ENCODE assay signal across 1 cellular context in the genomic region with DNA sequence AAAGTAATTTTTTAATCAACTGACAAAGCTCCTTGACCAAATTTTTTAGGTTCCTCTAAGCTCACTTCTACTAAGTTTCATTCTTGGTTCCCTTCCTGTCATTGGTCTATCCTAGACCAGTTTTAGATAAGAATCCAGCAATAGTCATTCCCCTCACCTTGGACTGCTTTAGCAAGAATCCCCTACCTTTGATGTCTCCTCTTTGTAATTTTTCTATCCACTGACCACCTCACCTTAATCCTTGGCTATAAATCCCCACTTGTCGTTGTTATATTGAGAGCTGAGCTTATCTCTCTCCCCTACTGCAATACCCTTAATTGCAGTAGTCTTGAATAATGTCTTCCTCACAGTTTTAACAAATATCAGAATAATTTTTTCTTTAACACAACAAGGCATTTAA.
TF ChIP-seq lines count a peak whose summit lies in the region.

No MANE protein-coding gene starts in this region.

TF ChIP-seq in K562, 482 proteins besides CTCF, POLR2A, EP300 and RAD21 (continued from another document):
- TF ChIP-seq, protein P1, sequence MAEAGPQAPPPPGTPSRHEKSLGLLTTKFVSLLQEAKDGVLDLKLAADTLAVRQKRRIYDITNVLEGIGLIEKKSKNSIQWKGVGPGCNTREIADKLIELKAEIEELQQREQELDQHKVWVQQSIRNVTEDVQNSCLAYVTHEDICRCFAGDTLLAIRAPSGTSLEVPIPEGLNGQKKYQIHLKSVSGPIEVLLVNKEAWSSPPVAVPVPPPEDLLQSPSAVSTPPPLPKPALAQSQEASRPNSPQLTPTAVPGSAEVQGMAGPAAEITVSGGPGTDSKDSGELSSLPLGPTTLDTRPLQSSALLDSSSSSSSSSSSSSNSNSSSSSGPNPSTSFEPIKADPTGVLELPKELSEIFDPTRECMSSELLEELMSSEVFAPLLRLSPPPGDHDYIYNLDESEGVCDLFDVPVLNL (CRISPR knock-in tag; IDR thresholded peaks at IDR 0.05; ENCODE audit: low read depth), result no peak
- TF ChIP-seq DACH1 (IDR thresholded peaks at IDR 0.05; ENCODE audit: partially characterized antibody) (no peak), CAMTA2 (CRISPR knock-in tag; conservative IDR thresholded peaks at IDR 0.05) (no peak), NFE2 (IDR thresholded peaks at IDR 0.05; ENCODE audit: low read depth) (peak; percentile 23; the same call in 1 of the 2 replicates), NCOR1 (IDR thresholded peaks at IDR 0.05) (no peak), TEAD1 (CRISPR knock-in tag; IDR thresholded peaks at IDR 0.05) (no peak), SRSF9 (IDR thresholded peaks at IDR 0.05; ENCODE audit: borderline replicate concordance, low read depth, low read length) (no peak), ZNF668 (CRISPR knock-in tag; IDR thresholded peaks at IDR 0.05) (no peak), FOS (IDR thresholded peaks at IDR 0.05; ENCODE audit: extremely low read depth, insufficient read length) (no peak), CCAR2 (IDR thresholded peaks at IDR 0.05; ENCODE audit: low read depth, low read length) (no peak), ZNF224 (CRISPR knock-in tag; IDR thresholded peaks at IDR 0.05) (no peak), HDAC3 (IDR thresholded peaks at IDR 0.05; ENCODE audit: borderline replicate concordance, partially characterized antibody) (no peak)
- TF ChIP-seq, protein P2, sequence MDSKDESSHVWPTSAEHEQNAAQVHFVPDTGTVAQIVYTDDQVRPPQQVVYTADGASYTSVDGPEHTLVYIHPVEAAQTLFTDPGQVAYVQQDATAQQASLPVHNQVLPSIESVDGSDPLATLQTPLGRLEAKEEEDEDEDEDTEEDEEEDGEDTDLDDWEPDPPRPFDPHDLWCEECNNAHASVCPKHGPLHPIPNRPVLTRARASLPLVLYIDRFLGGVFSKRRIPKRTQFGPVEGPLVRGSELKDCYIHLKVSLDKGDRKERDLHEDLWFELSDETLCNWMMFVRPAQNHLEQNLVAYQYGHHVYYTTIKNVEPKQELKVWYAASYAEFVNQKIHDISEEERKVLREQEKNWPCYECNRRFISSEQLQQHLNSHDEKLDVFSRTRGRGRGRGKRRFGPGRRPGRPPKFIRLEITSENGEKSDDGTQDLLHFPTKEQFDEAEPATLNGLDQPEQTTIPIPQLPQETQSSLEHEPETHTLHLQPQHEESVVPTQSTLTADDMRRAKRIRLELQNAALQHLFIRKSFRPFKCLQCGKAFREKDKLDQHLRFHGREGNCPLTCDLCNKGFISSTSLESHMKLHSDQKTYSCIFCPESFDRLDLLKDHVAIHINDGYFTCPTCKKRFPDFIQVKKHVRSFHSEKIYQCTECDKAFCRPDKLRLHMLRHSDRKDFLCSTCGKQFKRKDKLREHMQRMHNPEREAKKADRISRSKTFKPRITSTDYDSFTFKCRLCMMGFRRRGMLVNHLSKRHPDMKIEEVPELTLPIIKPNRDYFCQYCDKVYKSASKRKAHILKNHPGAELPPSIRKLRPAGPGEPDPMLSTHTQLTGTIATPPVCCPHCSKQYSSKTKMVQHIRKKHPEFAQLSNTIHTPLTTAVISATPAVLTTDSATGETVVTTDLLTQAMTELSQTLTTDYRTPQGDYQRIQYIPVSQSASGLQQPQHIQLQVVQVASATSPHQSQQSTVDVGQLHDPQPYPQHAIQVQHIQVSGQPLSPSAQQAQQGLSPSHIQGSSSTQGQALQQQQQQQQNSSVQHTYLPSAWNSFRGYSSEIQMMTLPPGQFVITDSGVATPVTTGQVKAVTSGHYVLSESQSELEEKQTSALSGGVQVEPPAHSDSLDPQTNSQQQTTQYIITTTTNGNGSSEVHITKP (IDR thresholded peaks at IDR 0.05; ENCODE audit: partially characterized antibody), result no peak
- TF ChIP-seq, protein P3, sequence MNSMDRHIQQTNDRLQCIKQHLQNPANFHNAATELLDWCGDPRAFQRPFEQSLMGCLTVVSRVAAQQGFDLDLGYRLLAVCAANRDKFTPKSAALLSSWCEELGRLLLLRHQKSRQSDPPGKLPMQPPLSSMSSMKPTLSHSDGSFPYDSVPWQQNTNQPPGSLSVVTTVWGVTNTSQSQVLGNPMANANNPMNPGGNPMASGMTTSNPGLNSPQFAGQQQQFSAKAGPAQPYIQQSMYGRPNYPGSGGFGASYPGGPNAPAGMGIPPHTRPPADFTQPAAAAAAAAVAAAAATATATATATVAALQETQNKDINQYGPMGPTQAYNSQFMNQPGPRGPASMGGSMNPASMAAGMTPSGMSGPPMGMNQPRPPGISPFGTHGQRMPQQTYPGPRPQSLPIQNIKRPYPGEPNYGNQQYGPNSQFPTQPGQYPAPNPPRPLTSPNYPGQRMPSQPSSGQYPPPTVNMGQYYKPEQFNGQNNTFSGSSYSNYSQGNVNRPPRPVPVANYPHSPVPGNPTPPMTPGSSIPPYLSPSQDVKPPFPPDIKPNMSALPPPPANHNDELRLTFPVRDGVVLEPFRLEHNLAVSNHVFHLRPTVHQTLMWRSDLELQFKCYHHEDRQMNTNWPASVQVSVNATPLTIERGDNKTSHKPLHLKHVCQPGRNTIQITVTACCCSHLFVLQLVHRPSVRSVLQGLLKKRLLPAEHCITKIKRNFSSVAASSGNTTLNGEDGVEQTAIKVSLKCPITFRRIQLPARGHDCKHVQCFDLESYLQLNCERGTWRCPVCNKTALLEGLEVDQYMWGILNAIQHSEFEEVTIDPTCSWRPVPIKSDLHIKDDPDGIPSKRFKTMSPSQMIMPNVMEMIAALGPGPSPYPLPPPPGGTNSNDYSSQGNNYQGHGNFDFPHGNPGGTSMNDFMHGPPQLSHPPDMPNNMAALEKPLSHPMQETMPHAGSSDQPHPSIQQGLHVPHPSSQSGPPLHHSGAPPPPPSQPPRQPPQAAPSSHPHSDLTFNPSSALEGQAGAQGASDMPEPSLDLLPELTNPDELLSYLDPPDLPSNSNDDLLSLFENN (IDR thresholded peaks at IDR 0.05; ENCODE audit: low read depth in 2 of 2, low read length in 2 of 2), result no peak
- TF ChIP-seq, protein P4, sequence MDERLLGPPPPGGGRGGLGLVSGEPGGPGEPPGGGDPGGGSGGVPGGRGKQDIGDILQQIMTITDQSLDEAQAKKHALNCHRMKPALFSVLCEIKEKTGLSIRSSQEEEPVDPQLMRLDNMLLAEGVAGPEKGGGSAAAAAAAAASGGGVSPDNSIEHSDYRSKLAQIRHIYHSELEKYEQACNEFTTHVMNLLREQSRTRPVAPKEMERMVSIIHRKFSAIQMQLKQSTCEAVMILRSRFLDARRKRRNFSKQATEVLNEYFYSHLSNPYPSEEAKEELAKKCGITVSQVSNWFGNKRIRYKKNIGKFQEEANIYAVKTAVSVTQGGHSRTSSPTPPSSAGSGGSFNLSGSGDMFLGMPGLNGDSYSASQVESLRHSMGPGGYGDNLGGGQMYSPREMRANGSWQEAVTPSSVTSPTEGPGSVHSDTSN (CRISPR knock-in tag; IDR thresholded peaks at IDR 0.05; ENCODE audit: low read depth), result no peak
- TF ChIP-seq, protein P4 (tag; conservative IDR thresholded peaks at IDR 0.05; ENCODE audit: low read depth), result 0 out of 2 replicates have a peak, but pooled peaks have one; percentile 10
